18 cellular contexts compared by ENCODE assay signal in genomic region chr15:33492434-33493052, GRCh38.
DNase-seq lines count a peak whose midpoint lies in the region; ATAC-seq and TF ChIP-seq lines count a peak whose summit lies in the region.
"Had no signal": no experiment of that assay in that cellular context is flagged by ENCODE, and none has a peak within 500 bp of the region (broad histone marks: within the 10 kb centered on the region; RNA-seq: fewer than 3 reads in every experiment).

No MANE protein-coding gene starts in this region.

- ATAC-seq in GM23338 = peak; percentile 68
- ATAC-seq: HepG2 had no signal

- H3K4me1 Mint-ChIP-seq in GM23338 = peaks cover 12% of the 10 kb centered on the region; the same call in 2 of the 3 replicates
- H3K4me1 Mint-ChIP-seq: CD8-positive, alpha-beta memory T cell had no signal

- TF ChIP-seq CTCF in GM23338 (conservative IDR thresholded peaks at IDR 0.05; ENCODE audit: low read depth in 2 of 2) = peak in 1 of 2 experiments; percentile 20; a peak in 1 of 4 replicates
- TF ChIP-seq CTCF in testis (IDR thresholded peaks at IDR 0.05) = no peak

- H3K9me3 Mint-ChIP-seq in GM23338 = no peaks in the 10 kb centered on the region
- H3K9me3 Mint-ChIP-seq: HFFc6 had no signal

- no peaks in the 10 kb centered on the region for H3K36me3 Mint-ChIP-seq in GM23338 (ENCODE audit: low read depth)
- H3K36me3 Mint-ChIP-seq: CD8-positive, alpha-beta memory T cell had no signal

- H3K27me3 ChIP-seq in GM23338 (ENCODE audit: insufficient read depth) (no peaks in the 10 kb centered on the region), SJCRH30 (no peaks in the 10 kb centered on the region), testis (no peaks in the 10 kb centered on the region)

- peaks cover 2% of the 10 kb centered on the region for H3K27me3 Mint-ChIP-seq in GM23338 (ENCODE audit: insufficient read depth, low read depth, poor library complexity)

- 72 to 75% methylated on average over 5 to 6 of the region's 6 CpGs for WGBS in testis, 2 donors

- H3K27ac ChIP-seq in GM23338 (ENCODE audit: low read depth) = no peak overlapping the region
- H3K27ac ChIP-seq in SJCRH30 = no peak overlapping the region
- H3K27ac ChIP-seq in testis = no peak overlapping the region
- H3K27ac ChIP-seq: SK-N-MC had no signal

- H3K4me3 ChIP-seq in GM23338 (no peak overlapping the region), SJCRH30 (no peak overlapping the region), testis (no peak overlapping the region)
- H3K4me3 ChIP-seq: SK-N-MC had no signal

- no peaks in the 10 kb centered on the region; the same call in 1 of the 2 replicates for H3K9me2 ChIP-seq in GM23338 (ENCODE audit: insufficient read depth)

- DNase-seq in GM23338 (ENCODE audit: low spot score) = peak; percentile 53
- DNase-seq in SJCRH30 = peak; percentile 7 to 35
- peak; percentile 41 for DNase-seq in epidermal melanocyte (ENCODE audit: insufficient read length, low spot score)
- peak; percentile 11 for DNase-seq in left kidney (ENCODE audit: low read depth, low spot score)
- DNase-seq in testis = no peak
- no peak for DNase-seq in NOMO-1 (lab: John Stamatoyannopoulos, UW; ENCODE audit: unreplicated experiment in 2 of 2)
- DNase-seq in ACHN = no peak
- no peak for DNase-seq in NCI-H524 (lab: John Stamatoyannopoulos, UW)
- DNase-seq: C1 segment of cervical spinal cord; CD8-positive, alpha-beta memory T cell; HFFc6; KBM-7; NCI-H1105 treated with DMSO at 0.1 percent for 48 hours; NCI-H1694; NCI-H2081 treated with DMSO at 0.1 percent for 48 hours; NCI-H510A had no signal

- no peak overlapping the region for H3K4me3 Mint-ChIP-seq in GM23338
- H3K4me3 Mint-ChIP-seq: CD8-positive, alpha-beta memory T cell; HFFc6 had no signal

- no peaks in the 10 kb centered on the region for H4K20me1 ChIP-seq in GM23338 (replicated peaks; ENCODE audit: insufficient read depth)

- no peaks in the 10 kb centered on the region for H3K79me2 ChIP-seq in GM23338 (replicated peaks; ENCODE audit: insufficient read depth)

- H3F3A ChIP-seq in GM23338 (replicated peaks; ENCODE audit: low read depth) = no peaks in the 10 kb centered on the region

- intact Hi-C loops in testis (cut with DNase I; ENCODE audit: low total_unique reads) = no loop called here

- H3K9me3 ChIP-seq in SJCRH30 (replicated peaks) = 0 out of 2 replicates have a peak, but pooled peaks cover 4% of the 10 kb centered on the region
- no peaks in the 10 kb centered on the region for H3K9me3 ChIP-seq in testis

- H2AFZ ChIP-seq in GM23338 = no peak overlapping the region

- H3K27ac Mint-ChIP-seq in GM23338 = no peak overlapping the region
- H3K27ac Mint-ChIP-seq: CD8-positive, alpha-beta memory T cell; HFFc6 had no signal

- H3K36me3 ChIP-seq in GM23338 (ENCODE audit: insufficient read depth) (0 out of 2 replicates have a peak, but pooled peaks cover 2% of the 10 kb centered on the region), SJCRH30 (peaks cover 6% of the 10 kb centered on the region), testis (ENCODE audit: low read depth, missing control alignments) (no peaks in the 10 kb centered on the region)

- in situ Hi-C loops in ACHN (cut with HindIII; ENCODE audit: low pct_ligation_motif_present, low pct_unique_long_range_greater_than_20kb, low sequenced_read_pairs) = no loop called here

- peaks cover 5% of the 10 kb centered on the region; the same call in 1 of the 2 replicates for H3K4me1 ChIP-seq in GM23338 (ENCODE audit: insufficient read depth)
- H3K4me1 ChIP-seq in SJCRH30 = peaks cover 6% of the 10 kb centered on the region
- no peaks in the 10 kb centered on the region for H3K4me1 ChIP-seq in testis

- TF ChIP-seq POLR2A in testis (IDR thresholded peaks at IDR 0.05) = no peak

- H3K4me2 ChIP-seq in GM23338 = no peak overlapping the region; the same call in 1 of the 2 replicates

TF ChIP-seq in GM23338, 12 proteins besides CTCF, POLR2A, EP300 and RAD21:
- TF ChIP-seq NANOG (IDR thresholded peaks at IDR 0.05; ENCODE audit: borderline replicate concordance) = no peak
- no peak for TF ChIP-seq EZH2 (IDR thresholded peaks at IDR 0.05; ENCODE audit: low read depth, unreplicated experiment)
- no peak for TF ChIP-seq ZNF331 (CRISPR knock-in tag; IDR thresholded peaks at IDR 0.05; ENCODE audit: low read depth)
- no peak for TF ChIP-seq ETS1 (IDR thresholded peaks at IDR 0.05)
- no peak for TF ChIP-seq EZH2phosphoT487 (IDR thresholded peaks at IDR 0.05; ENCODE audit: unreplicated experiment)
- no peak for TF ChIP-seq STAT1 (IDR thresholded peaks at IDR 0.05; ENCODE audit: unreplicated experiment)
- no peak for TF ChIP-seq CREB1 (CRISPR knock-in tag; IDR thresholded peaks at IDR 0.05; ENCODE audit: low read depth)
- no peak for TF ChIP-seq ZNF114 (CRISPR knock-in tag; IDR thresholded peaks at IDR 0.05)
- TF ChIP-seq JUNB (IDR thresholded peaks at IDR 0.05; ENCODE audit: unreplicated experiment) = no peak
- TF ChIP-seq REST (IDR thresholded peaks at IDR 0.05; ENCODE audit: unreplicated experiment) = no peak
- TF ChIP-seq POLR2AphosphoS5 (IDR thresholded peaks at IDR 0.05; ENCODE audit: low read depth) = no peak

Comparison
In these comparisons a context has a peak if more than half of its experiments do, and no peak if none do; other contexts are left out.
1. DNase-seq: peak in GM23338 (single experiment), SJCRH30 (2 of 2), epidermal melanocyte (single experiment) and left kidney (single experiment); none in testis (single experiment), NOMO-1 (0 of 2), ACHN (single experiment) and NCI-H524 (0 of 2).